9 cellular contexts compared by ENCODE assay signal in genomic region chr15:64776402-64776786, GRCh38. TPM values are rescaled to one million over a fixed set of nuclear protein-coding genes. Genes with fewer than 3 reads are reported as not detected.
A peak's percentile ranks its signal among the peaks of the same experiment; 100 is the strongest.
DNase-seq lines count a peak whose midpoint lies in the region; ATAC-seq and TF ChIP-seq lines count a peak whose summit lies in the region.
"Had no signal": no experiment of that assay in that cellular context is flagged by ENCODE, and none has a peak within 500 bp of the region (broad histone marks: within the 10 kb centered on the region; RNA-seq: fewer than 3 reads in every experiment).

No MANE protein-coding gene starts in this region.

- DNase-seq in T-helper 1 cell (no peak), ascending aorta (ENCODE audit: low spot score in 2 of 2) (no peak), lower lobe of right lung (no peak), T1000 (lab: John Stamatoyannopoulos, UW) (no peak)
- no peak for DNase-seq in stimulated activated naive CD8-positive, alpha-beta T cell treated with anti-CD3 and anti-CD28 coated beads, Interleukin-15, amount 100 ng/mL, for 72 hours
- no peak for DNase-seq in activated CD4-positive, alpha-beta T cell treated with anti-CD3 and anti-CD28 coated beads, Interleukin-2, amount 50 U/mL, for 1 hour
- DNase-seq: stimulated activated naive CD4-positive, alpha-beta T cell had no signal

- H3K4me1 Mint-ChIP-seq in T-helper 1 cell treated with Interleukin-12 subunit alpha and Interleukin-12 subunit beta and Interleukin-4 antibody, amounts not matched to agents 30 μg/mL and 1 μg/mL, for 36 hours (ENCODE audit: low read depth) = peaks cover 2% of the 10 kb centered on the region
- H3K4me1 Mint-ChIP-seq in stimulated activated naive CD8-positive, alpha-beta T cell treated with anti-CD3 and anti-CD28 coated beads, Interleukin-15, amount 100 ng/mL, for 72 hours = peaks cover 10% of the 10 kb centered on the region

- H3K4me3 Mint-ChIP-seq in T-helper 1 cell treated with Interleukin-12 subunit alpha and Interleukin-12 subunit beta and Interleukin-4 antibody, amounts not matched to agents 30 μg/mL and 1 μg/mL, for 36 hours = peak overlapping the region; percentile 72
- H3K4me3 Mint-ChIP-seq in stimulated activated naive CD8-positive, alpha-beta T cell treated with anti-CD3 and anti-CD28 coated beads, Interleukin-15, amount 100 ng/mL, for 72 hours = peak overlapping the region; percentile 75 to 82

- H3K9me3 ChIP-seq in ascending aorta = no peaks in the 10 kb centered on the region
- no peaks in the 10 kb centered on the region for H3K9me3 ChIP-seq in lower lobe of right lung

- peak overlapping the region; percentile 80 to 85 for H3K4me3 ChIP-seq in ascending aorta
- H3K4me3 ChIP-seq in lower lobe of right lung = peak overlapping the region; percentile 58

- intact Hi-C loops in ascending aorta (cut with DNase I) (no loop called here), lower lobe of right lung (cut with DNase I) (no loop called here)

- H3K27ac ChIP-seq in ascending aorta (no peak overlapping the region), lower lobe of right lung (peak overlapping the region; percentile 56)

- peaks cover 75% of the 10 kb centered on the region for H3K27me3 Mint-ChIP-seq in T-helper 1 cell treated with Interleukin-12 subunit alpha and Interleukin-12 subunit beta and Interleukin-4 antibody, amounts not matched to agents 30 μg/mL and 1 μg/mL, for 36 hours (ENCODE audit: low read depth)
- H3K27me3 Mint-ChIP-seq in stimulated activated naive CD8-positive, alpha-beta T cell treated with anti-CD3 and anti-CD28 coated beads, Interleukin-15, amount 100 ng/mL, for 72 hours = peaks cover 65% of the 10 kb centered on the region

- peaks cover 2% of the 10 kb centered on the region for H3K36me3 Mint-ChIP-seq in T-helper 1 cell treated with Interleukin-12 subunit alpha and Interleukin-12 subunit beta and Interleukin-4 antibody, amounts not matched to agents 30 μg/mL and 1 μg/mL, for 36 hours (ENCODE audit: low read depth)

- H3K27ac Mint-ChIP-seq in T-helper 1 cell treated with Interleukin-12 subunit alpha and Interleukin-12 subunit beta and Interleukin-4 antibody, amounts not matched to agents 30 μg/mL and 1 μg/mL, for 36 hours = no peak overlapping the region
- peak overlapping the region in 1 of 2 donors; percentile 74 for H3K27ac Mint-ChIP-seq in stimulated activated naive CD8-positive, alpha-beta T cell treated with anti-CD3 and anti-CD28 coated beads, Interleukin-15, amount 100 ng/mL, for 72 hours

- no peaks in the 10 kb centered on the region for H3K9me3 Mint-ChIP-seq in T-helper 1 cell treated with Interleukin-12 subunit alpha and Interleukin-12 subunit beta and Interleukin-4 antibody, amounts not matched to agents 30 μg/mL and 1 μg/mL, for 36 hours
- no peaks in the 10 kb centered on the region for H3K9me3 Mint-ChIP-seq in stimulated activated naive CD8-positive, alpha-beta T cell treated with anti-CD3 and anti-CD28 coated beads, Interleukin-15, amount 100 ng/mL, for 72 hours

- H3K36me3 ChIP-seq in ascending aorta (no peaks in the 10 kb centered on the region), lower lobe of right lung (no peaks in the 10 kb centered on the region)

- no peak for TF ChIP-seq CTCF in ascending aorta (IDR thresholded peaks at IDR 0.05)
- TF ChIP-seq CTCF in lower lobe of right lung (IDR thresholded peaks at IDR 0.05) = no peak

- no peak for ATAC-seq in lower lobe of right lung
- ATAC-seq in stimulated activated naive CD8-positive, alpha-beta T cell treated with anti-CD3 and anti-CD28 coated beads, Interleukin-15, amount 100 ng/mL, for 72 hours = no peak
- no peak for ATAC-seq in GM18868 (IDR thresholded peaks at IDR 0.05; ENCODE audit: unreplicated experiment)

- H3K4me1 ChIP-seq in ascending aorta (peaks cover 3 to 6% of the 10 kb centered on the region in 2 donors), lower lobe of right lung (no peaks in the 10 kb centered on the region)

- no peaks in the 10 kb centered on the region for H3K27me3 ChIP-seq in ascending aorta
- peaks cover 14% of the 10 kb centered on the region for H3K27me3 ChIP-seq in lower lobe of right lung (ENCODE audit: low read depth)

RNA-seq across cellular contexts. Expression of gene RBPMS2, which starts 1.0 kb away (rescaled TPM):
- not detected for total RNA-seq in ascending aorta
- total RNA-seq in lower lobe of right lung = 4.0 TPM

RNA-seq across cellular contexts. Expression of gene PIF1, which starts 49.1 kb away (rescaled TPM):
- total RNA-seq in ascending aorta (not detected), lower lobe of right lung (1.4 TPM)
